Comparison of ENCODE assay signal across 2 cellular contexts in the genomic region with DNA sequence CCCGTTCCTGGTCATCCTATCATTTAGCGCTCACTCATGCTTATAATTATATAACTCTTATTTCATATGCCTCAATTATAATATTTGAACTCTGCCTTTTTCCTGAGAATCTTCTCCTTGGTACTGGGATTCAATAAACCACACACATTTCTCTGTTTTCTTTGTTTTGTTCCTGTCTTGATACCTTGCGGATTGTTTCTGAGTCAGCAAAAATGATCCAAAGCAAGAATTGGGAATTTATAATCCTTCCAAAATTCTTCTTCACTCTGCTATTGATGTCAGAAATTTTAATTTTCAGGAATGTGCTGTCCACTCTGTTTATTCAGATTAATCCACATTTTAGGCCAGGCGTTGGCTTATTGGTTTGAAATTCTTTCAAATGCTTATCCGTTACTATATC.
TF ChIP-seq lines count a peak whose summit lies in the region.

No MANE protein-coding gene starts in this region.

TF ChIP-seq in HepG2, 621 proteins besides CTCF, POLR2A, EP300 and RAD21:
- TF ChIP-seq MAFF (IDR thresholded peaks at IDR 0.05; ENCODE audit: low read depth, low read length) = peak; percentile 89
- peak; percentile 91 to 94 for TF ChIP-seq MAFK (conservative IDR thresholded peaks at IDR 0.05 in 1 of 2, IDR thresholded peaks at IDR 0.05 in 1 of 2; ENCODE audit: low read length in 2 of 2)
- no peak for TF ChIP-seq SMAD1 (CRISPR knock-in tag; IDR thresholded peaks at IDR 0.05; ENCODE audit: borderline replicate concordance, low read depth)
TF ChIP-seq in HepG2: peak in this region for 2.

TF ChIP-seq in H1, 55 proteins besides CTCF, POLR2A, EP300 and RAD21:
- TF ChIP-seq MAFK (IDR thresholded peaks at IDR 0.05; ENCODE audit: low read depth, low read length) (peak; percentile 32; the same call in 1 of the 2 replicates), KDM5A (IDR thresholded peaks at IDR 0.05; ENCODE audit: low read length) (no peak)
